17 cellular contexts compared by ENCODE assay signal in genomic region chr4:150236626-150237025, GRCh38.
DNase-seq lines count a peak whose midpoint lies in the region; ATAC-seq and TF ChIP-seq lines count a peak whose summit lies in the region.
"Had no signal": no experiment of that assay in that cellular context is flagged by ENCODE, and none has a peak within 500 bp of the region (broad histone marks: within the 10 kb centered on the region; RNA-seq: fewer than 3 reads in every experiment).

No MANE protein-coding gene starts in this region.

- POLR2A ChIA-PET in activated CD8-positive, alpha-beta T cell treated with anti-CD3 and anti-CD28 coated beads, Interleukin-2, amount 10 ng/mL, durations not matched to agents 7 days and 5 days (lab: Charles Lee): no interaction called here

- H3K9me3 ChIP-seq in ascending aorta (no peaks in the 10 kb centered on the region), skeletal muscle satellite cell (replicated peaks; ENCODE audit: low read length) (no peaks in the 10 kb centered on the region), T-helper 17 cell (ENCODE audit: control insufficient read depth, low read length, poor library complexity, severe bottlenecking) (no peaks in the 10 kb centered on the region)

- CTCF ChIA-PET in activated CD8-positive, alpha-beta T cell treated with anti-CD3 and anti-CD28 coated beads, Interleukin-2, amount 10 ng/mL, durations not matched to agents 7 days and 5 days (lab: Charles Lee): no interaction called here

- H3K9ac ChIP-seq in skeletal muscle satellite cell (ENCODE audit: low read depth, low read length): peak overlapping the region; percentile 86
- H3K9ac ChIP-seq: BLaER1 treated with 17β-estradiol and CSF1 and Interleukin-3, amounts not matched to agents 10 nM and 100 nM had no signal

- H3K4me3 Mint-ChIP-seq in T-helper 17 cell: no peak overlapping the region
- H3K4me3 Mint-ChIP-seq in activated CD8-positive, alpha-beta T cell treated with anti-CD3 and anti-CD28 coated beads, Interleukin-2, amount 10 ng/mL, durations not matched to agents 7 days and 5 days: no peak overlapping the region

- DNase-seq in HCEC 1CT (peak; percentile 55), ascending aorta (ENCODE audit: low spot score in 2 of 2) (no peak), foreskin keratinocyte (no peak), T-helper 17 cell (no peak), NCI-H2196 treated with DMSO at 0.1 percent for 48 hours (lab: John Stamatoyannopoulos, UW; ENCODE audit: unreplicated experiment) (no peak)
- DNase-seq in activated effector memory CD4-positive, alpha-beta T cell treated with anti-CD3 and anti-CD28 coated beads, Interleukin-2, amount 50 U/mL, for 16 hours: no peak
- DNase-seq in activated CD8-positive, alpha-beta T cell treated with anti-CD3 and anti-CD28 coated beads, Interleukin-2, amount 10 ng/mL, durations not matched to agents 7 days and 5 days: no peak
- DNase-seq: activated CD4-positive, alpha-beta T cell treated with anti-CD3 and anti-CD28 coated beads for 4 hours; activated T-cell treated with anti-CD3 and anti-CD28 coated beads for 4 hours; cerebellar nuclear complex; DMS79; mesendoderm; NCI-H187 treated with DMSO at 0.1 percent for 48 hours had no signal

- H3K9me3 Mint-ChIP-seq in activated CD8-positive, alpha-beta T cell treated with anti-CD3 and anti-CD28 coated beads, Interleukin-2, amount 10 ng/mL, durations not matched to agents 7 days and 5 days (ENCODE audit: insufficient read depth): no peaks in the 10 kb centered on the region

- H3K27me3 Mint-ChIP-seq in T-helper 17 cell: peaks cover 58% of the 10 kb centered on the region
- H3K27me3 Mint-ChIP-seq in activated CD8-positive, alpha-beta T cell treated with anti-CD3 and anti-CD28 coated beads, Interleukin-2, amount 10 ng/mL, durations not matched to agents 7 days and 5 days (ENCODE audit: low read depth): peaks cover 12% of the 10 kb centered on the region

- H3K4me3 ChIP-seq in ascending aorta (no peak overlapping the region), skeletal muscle satellite cell (ENCODE audit: low read length) (peak overlapping the region; percentile 21)
- H3K4me3 ChIP-seq: BLaER1 treated with 17β-estradiol and CSF1 and Interleukin-3, amounts not matched to agents 10 nM and 100 nM had no signal

- H3K27me3 ChIP-seq in ascending aorta (no peaks in the 10 kb centered on the region), foreskin keratinocyte (no peaks in the 10 kb centered on the region), skeletal muscle satellite cell (ENCODE audit: control insufficient read depth, insufficient read depth, low read length) (no peaks in the 10 kb centered on the region)
- H3K27me3 ChIP-seq: BLaER1 treated with 17β-estradiol and CSF1 and Interleukin-3, amounts not matched to agents 10 nM and 100 nM had no signal

- TF ChIP-seq CTCF in ascending aorta (IDR thresholded peaks at IDR 0.05) (no peak), foreskin keratinocyte (conservative IDR thresholded peaks at IDR 0.05) (no peak)

- H3K4me2 ChIP-seq in skeletal muscle satellite cell (ENCODE audit: low read length): peak overlapping the region; percentile 71
- H3K4me2 ChIP-seq: BLaER1 treated with 17β-estradiol and CSF1 and Interleukin-3, amounts not matched to agents 10 nM and 100 nM had no signal

- ATAC-seq in foreskin keratinocyte (no peak), T-helper 17 cell (no peak)
- no peak for ATAC-seq in activated CD8-positive, alpha-beta T cell treated with anti-CD3 and anti-CD28 coated beads, Interleukin-2, amount 10 ng/mL, durations not matched to agents 7 days and 5 days
- ATAC-seq: activated naive CD4-positive, alpha-beta T cell treated with anti-CD3 and anti-CD28 coated beads, Interleukin-2, amount 50 U/mL, for 72 hours had no signal

- no peak overlapping the region for H3K27ac Mint-ChIP-seq in T-helper 17 cell
- H3K27ac Mint-ChIP-seq in activated CD8-positive, alpha-beta T cell treated with anti-CD3 and anti-CD28 coated beads, Interleukin-2, amount 10 ng/mL, durations not matched to agents 7 days and 5 days: no peak overlapping the region
- H3K27ac Mint-ChIP-seq: activated naive CD4-positive, alpha-beta T cell treated with anti-CD3 and anti-CD28 coated beads, Interleukin-2, amount 50 U/mL, for 72 hours had no signal

- no peaks in the 10 kb centered on the region for H3K36me3 ChIP-seq in ascending aorta
- H3K36me3 ChIP-seq in skeletal muscle satellite cell (ENCODE audit: insufficient read depth, low read length): no peaks in the 10 kb centered on the region

- H3K4me1 ChIP-seq in ascending aorta (peaks cover 0 to 25% of the 10 kb centered on the region in 2 donors), foreskin keratinocyte (peaks cover 15% of the 10 kb centered on the region), skeletal muscle satellite cell (ENCODE audit: control insufficient read depth, insufficient read depth, low read length) (peaks cover 64% of the 10 kb centered on the region)
- H3K4me1 ChIP-seq: BLaER1 treated with 17β-estradiol and CSF1 and Interleukin-3, amounts not matched to agents 10 nM and 100 nM had no signal

- H3K27ac ChIP-seq in ascending aorta: peak overlapping the region; percentile 75 to 82
- peak overlapping the region; percentile 0 for H3K27ac ChIP-seq in foreskin keratinocyte
- H3K27ac ChIP-seq: BLaER1 treated with 17β-estradiol and CSF1 and Interleukin-3, amounts not matched to agents 10 nM and 100 nM; epithelial cell of prostate had no signal

- intact Hi-C loops in ascending aorta (cut with DNase I): loop anchor here (2.0 to 10.0 kb wide), 2 partner anchors 158 to 1792 kb away; partner anchors contain the start of genes DCLK2 and NR3C2

- H3K4me1 Mint-ChIP-seq in T-helper 17 cell: no peaks in the 10 kb centered on the region
- no peaks in the 10 kb centered on the region for H3K4me1 Mint-ChIP-seq in activated CD8-positive, alpha-beta T cell treated with anti-CD3 and anti-CD28 coated beads, Interleukin-2, amount 10 ng/mL, durations not matched to agents 7 days and 5 days (ENCODE audit: low read depth)

- H3K36me3 Mint-ChIP-seq in T-helper 17 cell (ENCODE audit: low read depth): no peaks in the 10 kb centered on the region
- H3K36me3 Mint-ChIP-seq in activated CD8-positive, alpha-beta T cell treated with anti-CD3 and anti-CD28 coated beads, Interleukin-2, amount 10 ng/mL, durations not matched to agents 7 days and 5 days (ENCODE audit: low read depth): no peaks in the 10 kb centered on the region
- H3K36me3 Mint-ChIP-seq: activated naive CD4-positive, alpha-beta T cell treated with anti-CD3 and anti-CD28 coated beads, Interleukin-2, amount 50 U/mL, for 72 hours had no signal
